ENCODE assay signal across 20 cellular contexts in the genomic region with DNA sequence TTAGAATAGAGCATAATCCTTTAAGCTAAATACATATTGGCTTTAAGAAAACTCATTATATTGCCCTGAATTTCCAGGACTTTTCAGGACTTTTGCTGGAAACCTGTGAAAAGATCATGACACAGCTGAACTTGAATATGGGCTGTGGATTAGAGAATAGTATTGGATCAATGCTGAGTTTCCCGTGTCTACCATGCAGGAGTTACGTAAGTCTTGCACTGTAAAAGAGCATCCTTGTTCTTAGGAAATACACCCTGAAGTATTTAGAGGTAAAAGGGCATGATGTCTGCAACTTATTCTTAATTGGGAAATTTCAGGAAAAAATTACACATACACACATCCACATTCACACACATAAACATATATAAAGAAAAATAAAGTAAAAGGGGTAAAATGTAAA.
DNase-seq lines count a peak whose midpoint lies in the region; ATAC-seq and TF ChIP-seq lines count a peak whose summit lies in the region.
"Had no signal": no experiment of that assay in that cellular context is flagged by ENCODE, and none has a peak within 500 bp of the region (broad histone marks: within the 10 kb centered on the region; RNA-seq: fewer than 3 reads in every experiment).

No MANE protein-coding gene starts in this region.

- peaks cover 3% of the 10 kb centered on the region for H3K36me3 Mint-ChIP-seq in stimulated activated naive CD8-positive, alpha-beta T cell treated with anti-CD3 and anti-CD28 coated beads, Interleukin-15, Interleukin-2, amounts not matched to agents 100 ng/mL and 50 ng/mL, for 24 hours (ENCODE audit: low read depth)

- TF ChIP-seq CTCF in fibroblast of villous mesenchyme (IDR thresholded peaks at IDR 0.05; ENCODE audit: insufficient read depth, low read depth, low read length) (no peak), upper lobe of right lung (IDR thresholded peaks at IDR 0.05) (no peak), uterus (IDR thresholded peaks at IDR 0.05) (no peak)

- peak overlapping the region; percentile 63 for H3K27ac Mint-ChIP-seq in stimulated activated naive CD8-positive, alpha-beta T cell treated with anti-CD3 and anti-CD28 coated beads, Interleukin-15, Interleukin-2, amounts not matched to agents 100 ng/mL and 50 ng/mL, for 24 hours
- H3K27ac Mint-ChIP-seq in stimulated activated naive CD8-positive, alpha-beta T cell treated with anti-CD3 and anti-CD28 coated beads, Interleukin-15, amount 100 ng/mL, for 72 hours, result no peak overlapping the region
- H3K27ac Mint-ChIP-seq: activated T-cell treated with anti-CD3 and anti-CD28 coated beads, Interleukin-2, amount 50 U/mL, for 24 hours had no signal

- H3K36me3 ChIP-seq in upper lobe of right lung (no peaks in the 10 kb centered on the region), uterus (no peaks in the 10 kb centered on the region)
- H3K36me3 ChIP-seq: cardiac muscle cell, ovary, sigmoid colon had no signal

- H3K27ac ChIP-seq in upper lobe of right lung, result no peak overlapping the region
- H3K27ac ChIP-seq in uterus, result no peak overlapping the region
- H3K27ac ChIP-seq: cardiac muscle cell, dorsolateral prefrontal cortex, ovary, sigmoid colon had no signal

- H3K4me1 ChIP-seq in upper lobe of right lung, result peaks cover 18% of the 10 kb centered on the region
- no peaks in the 10 kb centered on the region for H3K4me1 ChIP-seq in uterus
- H3K4me1 ChIP-seq: sigmoid colon had no signal

- peaks cover 57% of the 10 kb centered on the region for H3K4me1 Mint-ChIP-seq in stimulated activated naive CD8-positive, alpha-beta T cell treated with anti-CD3 and anti-CD28 coated beads, Interleukin-15, Interleukin-2, amounts not matched to agents 100 ng/mL and 50 ng/mL, for 24 hours (ENCODE audit: low read depth)
- peaks cover 62% of the 10 kb centered on the region for H3K4me1 Mint-ChIP-seq in stimulated activated naive CD8-positive, alpha-beta T cell treated with anti-CD3 and anti-CD28 coated beads, Interleukin-15, amount 100 ng/mL, for 72 hours

- no peak for TF ChIP-seq POLR2A in uterus (IDR thresholded peaks at IDR 0.05)

- intact Hi-C loops in upper lobe of right lung (cut with DNase I) (no loop called here), uterus (cut with DNase I; ENCODE audit: low total_unique reads) (no loop called here)

- H3K4me3 ChIP-seq in fibroblast of villous mesenchyme (ENCODE audit: low read depth, low read length) (no peak overlapping the region), upper lobe of right lung (no peak overlapping the region), uterus (no peak overlapping the region)
- H3K4me3 ChIP-seq: cardiac muscle cell, dorsolateral prefrontal cortex, ovary, sigmoid colon had no signal

- H3K27me3 ChIP-seq in upper lobe of right lung (no peaks in the 10 kb centered on the region), uterus (no peaks in the 10 kb centered on the region)
- H3K27me3 ChIP-seq: cardiac muscle cell, dorsolateral prefrontal cortex, ovary, sigmoid colon had no signal

- no peaks in the 10 kb centered on the region for H3K9me3 Mint-ChIP-seq in stimulated activated naive CD8-positive, alpha-beta T cell treated with anti-CD3 and anti-CD28 coated beads, Interleukin-15, Interleukin-2, amounts not matched to agents 100 ng/mL and 50 ng/mL, for 24 hours
- H3K9me3 Mint-ChIP-seq in stimulated activated naive CD8-positive, alpha-beta T cell treated with anti-CD3 and anti-CD28 coated beads, Interleukin-15, amount 100 ng/mL, for 72 hours, result peaks cover 0 to 7% of the 10 kb centered on the region in 2 donors
- H3K9me3 Mint-ChIP-seq: activated T-cell treated with anti-CD3 and anti-CD28 coated beads, Interleukin-2, amount 50 U/mL, for 24 hours had no signal

- H3K27me3 Mint-ChIP-seq in stimulated activated naive CD8-positive, alpha-beta T cell treated with anti-CD3 and anti-CD28 coated beads, Interleukin-15, Interleukin-2, amounts not matched to agents 100 ng/mL and 50 ng/mL, for 24 hours, result no peaks in the 10 kb centered on the region
- H3K27me3 Mint-ChIP-seq in stimulated activated naive CD8-positive, alpha-beta T cell treated with anti-CD3 and anti-CD28 coated beads, Interleukin-15, amount 100 ng/mL, for 72 hours, result no peaks in the 10 kb centered on the region
- H3K27me3 Mint-ChIP-seq: activated T-cell treated with anti-CD3 and anti-CD28 coated beads, Interleukin-2, amount 50 U/mL, for 24 hours had no signal

- ATAC-seq in stimulated activated naive CD8-positive, alpha-beta T cell treated with anti-CD3 and anti-CD28 coated beads, Interleukin-15, amount 100 ng/mL, for 72 hours, result no peak
- peak; percentile 48 for ATAC-seq in upper lobe of right lung

- H3K4me3 Mint-ChIP-seq in stimulated activated naive CD8-positive, alpha-beta T cell treated with anti-CD3 and anti-CD28 coated beads, Interleukin-15, Interleukin-2, amounts not matched to agents 100 ng/mL and 50 ng/mL, for 24 hours, result no peak overlapping the region
- no peak overlapping the region for H3K4me3 Mint-ChIP-seq in stimulated activated naive CD8-positive, alpha-beta T cell treated with anti-CD3 and anti-CD28 coated beads, Interleukin-15, amount 100 ng/mL, for 72 hours
- H3K4me3 Mint-ChIP-seq: activated T-cell treated with anti-CD3 and anti-CD28 coated beads, Interleukin-2, amount 50 U/mL, for 24 hours had no signal

- DNase-seq in stimulated activated naive CD8-positive, alpha-beta T cell treated with anti-CD3 and anti-CD28 coated beads, Interleukin-15, amount 100 ng/mL, for 72 hours, result no peak
- peak; percentile 54 for DNase-seq in SK-MEL-5 (ENCODE audit: low read depth, low spot score)
- DNase-seq in fibroblast of villous mesenchyme (ENCODE audit: low read depth), result peak; percentile 60
- DNase-seq in upper lobe of right lung, result no peak
- DNase-seq in NCI-H2107 treated with DMSO at 0.1 percent for 48 hours (lab: John Stamatoyannopoulos, UW; ENCODE audit: unreplicated experiment), result no peak
- DNase-seq in uterus, result no peak
- no peak for DNase-seq in ACHN
- DNase-seq: activated CD4-positive, alpha-beta T cell treated with anti-CD3 and anti-CD28 coated beads, Interleukin-2, amount 50 U/mL, for 4 hours; activated T-cell treated with anti-CD3 and anti-CD28 coated beads, Interleukin-2, amount 50 U/mL, for 24 hours; dorsolateral prefrontal cortex; erythroblast; glutamatergic neuron; KBM-7; NCI-H1417; NCI-H69; ovary; sigmoid colon; stimulated activated CD4-positive, alpha-beta T cell treated with anti-CD3 and anti-CD28 coated beads, Interleukin-2, amount 100 ng/mL, for 24 hours had no signal

- in situ Hi-C loops in SK-MEL-5 (cut with HindIII; ENCODE audit: low pct_unique_long_range_greater_than_20kb, low sequenced_read_pairs) (no loop called here), ACHN (cut with HindIII; ENCODE audit: low pct_ligation_motif_present, low pct_unique_long_range_greater_than_20kb, low sequenced_read_pairs) (no loop called here)

- no peaks in the 10 kb centered on the region for H3K9me3 ChIP-seq in upper lobe of right lung
- H3K9me3 ChIP-seq in uterus, result no peaks in the 10 kb centered on the region
- H3K9me3 ChIP-seq: ovary, sigmoid colon had no signal

Comparison
In these comparisons a context has a peak if more than half of its experiments do, and no peak if none do; other contexts are left out.
1. DNase-seq: peak in SK-MEL-5 (single experiment) and fibroblast of villous mesenchyme (single experiment); none in stimulated activated naive CD8-positive, alpha-beta T cell treated with anti-CD3 and anti-CD28 coated beads, Interleukin-15, amount 100 ng/mL, for 72 hours (0 of 2), upper lobe of right lung (single experiment), NCI-H2107 treated with DMSO at 0.1 percent for 48 hours (single experiment), uterus (0 of 2) and ACHN (single experiment).